In the genomic region with DNA sequence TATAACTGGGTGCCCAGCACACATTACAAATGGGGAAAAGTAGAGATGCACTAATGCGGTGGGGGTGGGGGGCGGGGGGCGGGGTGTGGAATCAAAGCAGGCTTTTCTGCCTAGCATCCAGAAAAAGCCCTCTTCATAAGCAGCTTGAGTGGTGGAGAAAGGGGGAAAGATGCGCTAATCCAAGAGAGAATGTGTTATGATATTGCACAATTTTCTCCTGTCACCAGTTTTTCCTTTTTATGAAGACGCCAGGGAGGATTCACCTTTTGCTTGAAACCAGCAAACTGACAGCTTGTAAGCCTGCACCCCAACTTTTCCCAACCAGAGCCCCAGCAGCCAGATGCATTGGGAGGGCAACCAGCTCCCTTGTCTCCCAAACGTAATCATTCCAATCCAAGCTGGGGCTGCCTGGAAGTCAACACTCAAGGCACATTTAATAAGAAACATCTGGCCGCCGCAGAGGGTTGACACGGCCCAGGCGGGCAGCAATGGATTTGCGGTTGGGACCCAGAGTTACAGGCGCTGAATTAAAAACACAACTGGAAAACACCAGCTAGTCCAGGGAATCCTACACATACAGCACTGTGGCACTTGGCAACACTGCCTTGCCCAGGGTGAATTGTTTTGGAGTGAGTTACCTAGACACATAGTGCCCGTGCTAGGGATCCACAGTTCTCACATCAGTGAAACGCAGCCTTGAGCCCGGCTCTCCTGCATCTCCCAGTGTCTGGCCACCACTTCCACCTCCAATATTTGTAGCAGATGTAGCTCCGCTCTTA, we compare ENCODE assay signal across 14 cellular contexts.
DNase-seq lines count a peak whose midpoint lies in the region; ATAC-seq and TF ChIP-seq lines count a peak whose summit lies in the region.
"Had no signal": no experiment of that assay in that cellular context is flagged by ENCODE, and none has a peak within 500 bp of the region (broad histone marks: within the 10 kb centered on the region; RNA-seq: fewer than 3 reads in every experiment).

No MANE protein-coding gene starts in this region.

- H3K9me3 ChIP-seq in SJSA1 (replicated peaks) = no peaks in the 10 kb centered on the region

- H3K9ac ChIP-seq in rectal smooth muscle tissue (ENCODE audit: low read length) = no peak overlapping the region

- no peak overlapping the region for H3K27ac Mint-ChIP-seq in Calu3 (ENCODE audit: unreplicated experiment)
- H3K27ac Mint-ChIP-seq: activated CD4-positive, alpha-beta memory T cell treated with anti-CD3 and anti-CD28 coated beads for 36 hours; activated naive CD8-positive, alpha-beta T cell treated with anti-CD3 and anti-CD28 coated beads, Interleukin-2, amount 10 ng/mL, durations not matched to agents 7 days and 5 days; memory B cell; stimulated activated naive CD8-positive, alpha-beta T cell treated with anti-CD3 and anti-CD28 coated beads, Interleukin-15, Interleukin-2, amounts not matched to agents 100 ng/mL and 50 ng/mL, for 24 hours had no signal

- DNase-seq in EH (ENCODE audit: low read depth) (peak; percentile 85), SJSA1 (ENCODE audit: low read depth in 1 of 2, low spot score in 2 of 2) (peak; percentile 71 to 78), fibroblast of villous mesenchyme (ENCODE audit: low read depth) (peak; percentile 93), Calu3 (no peak), medulla oblongata (ENCODE audit: extremely low spot score) (no peak), substantia nigra (lab: John Stamatoyannopoulos, UW) (no peak)
- DNase-seq: activated CD4-positive, alpha-beta memory T cell treated with anti-CD3 and anti-CD28 coated beads for 36 hours; activated naive CD8-positive, alpha-beta T cell treated with anti-CD3 and anti-CD28 coated beads, Interleukin-2, amount 10 ng/mL, durations not matched to agents 7 days and 5 days; NCI-H2081 treated with DMSO at 0.1 percent for 48 hours had no signal

- peak overlapping the region; percentile 58 for H3K4me3 ChIP-seq in SJSA1
- peak overlapping the region; percentile 81 for H3K4me3 ChIP-seq in fibroblast of villous mesenchyme (ENCODE audit: low read depth, low read length)
- H3K4me3 ChIP-seq in rectal smooth muscle tissue (ENCODE audit: low read length) = peak overlapping the region; percentile 25

- no peak for TF ChIP-seq CTCF in fibroblast of villous mesenchyme (IDR thresholded peaks at IDR 0.05; ENCODE audit: insufficient read depth, low read depth, low read length)
- TF ChIP-seq CTCF in Calu3 (IDR thresholded peaks at IDR 0.05; ENCODE audit: unreplicated experiment) = no peak

- peaks cover 15% of the 10 kb centered on the region for H3K4me1 Mint-ChIP-seq in Calu3 (ENCODE audit: low read depth, unreplicated experiment)

- H3K27ac ChIP-seq in SJSA1 (no peak overlapping the region), rectal smooth muscle tissue (ENCODE audit: low read depth, low read length) (no peak overlapping the region), substantia nigra (ENCODE audit: low read depth, low read length, poor library complexity, severe bottlenecking) (no peak overlapping the region)
- H3K27ac ChIP-seq: epithelial cell of prostate had no signal

- BruUV-seq in Calu3 (replicated peaks; lab: Mats Ljungman, UMichigan) = no TSS peak

- H3K4me3 Mint-ChIP-seq in Calu3 (ENCODE audit: low read depth, unreplicated experiment) = no peak overlapping the region
- H3K4me3 Mint-ChIP-seq: activated CD4-positive, alpha-beta memory T cell treated with anti-CD3 and anti-CD28 coated beads for 36 hours; activated naive CD8-positive, alpha-beta T cell treated with anti-CD3 and anti-CD28 coated beads, Interleukin-2, amount 10 ng/mL, durations not matched to agents 7 days and 5 days; memory B cell; stimulated activated naive CD8-positive, alpha-beta T cell treated with anti-CD3 and anti-CD28 coated beads, Interleukin-15, Interleukin-2, amounts not matched to agents 100 ng/mL and 50 ng/mL, for 24 hours had no signal

- CTCF ChIA-PET in Calu3 (lab: Charles Lee) = no interaction called here

- H3K4me1 ChIP-seq in SJSA1 (replicated peaks) (peaks cover 33% of the 10 kb centered on the region), rectal smooth muscle tissue (ENCODE audit: control insufficient read depth, insufficient read depth, low read length) (no peaks in the 10 kb centered on the region)

- H3K27me3 ChIP-seq in SJSA1 (replicated peaks) (no peaks in the 10 kb centered on the region), rectal smooth muscle tissue (ENCODE audit: control insufficient read depth, insufficient read depth, low read length) (no peaks in the 10 kb centered on the region)

- no peak for ATAC-seq in GM18505 (IDR thresholded peaks at IDR 0.05; ENCODE audit: unreplicated experiment)

- H3K27me3 Mint-ChIP-seq in Calu3 (ENCODE audit: unreplicated experiment) = peaks cover 21% of the 10 kb centered on the region

- TF ChIP-seq POLR2A in GM18505 (IDR thresholded peaks at IDR 0.05; ENCODE audit: borderline replicate concordance, extremely low read depth, insufficient read depth, insufficient read length) = no peak

- no peaks in the 10 kb centered on the region for H3K9me3 Mint-ChIP-seq in Calu3 (ENCODE audit: low read depth, unreplicated experiment)
- H3K9me3 Mint-ChIP-seq: activated CD4-positive, alpha-beta memory T cell treated with anti-CD3 and anti-CD28 coated beads for 36 hours; activated naive CD8-positive, alpha-beta T cell treated with anti-CD3 and anti-CD28 coated beads, Interleukin-2, amount 10 ng/mL, durations not matched to agents 7 days and 5 days; memory B cell; stimulated activated naive CD8-positive, alpha-beta T cell treated with anti-CD3 and anti-CD28 coated beads, Interleukin-15, Interleukin-2, amounts not matched to agents 100 ng/mL and 50 ng/mL, for 24 hours had no signal

- intact Hi-C loops in Calu3 (cut with micrococcal nuclease; ENCODE audit: unreplicated experiment) = no loop called here

- peaks cover 6% of the 10 kb centered on the region for H3K36me3 Mint-ChIP-seq in Calu3 (ENCODE audit: insufficient read depth, unreplicated experiment)
- H3K36me3 Mint-ChIP-seq: activated CD4-positive, alpha-beta memory T cell treated with anti-CD3 and anti-CD28 coated beads for 36 hours; activated naive CD8-positive, alpha-beta T cell treated with anti-CD3 and anti-CD28 coated beads, Interleukin-2, amount 10 ng/mL, durations not matched to agents 7 days and 5 days; memory B cell had no signal

- H3K36me3 ChIP-seq in SJSA1 (no peaks in the 10 kb centered on the region), rectal smooth muscle tissue (ENCODE audit: control insufficient read depth, insufficient read depth, low read length) (no peaks in the 10 kb centered on the region)

Comparison
In these comparisons a context has a peak if more than half of its experiments do, and no peak if none do; other contexts are left out.
1. DNase-seq: peak in EH (single experiment), SJSA1 (2 of 2) and fibroblast of villous mesenchyme (single experiment); none in Calu3 (single experiment), medulla oblongata (single experiment) and substantia nigra (0 of 49).
2. H3K4me3 ChIP-seq: peak in every context shown above with its lines; median percentile 81 in fibroblast of villous mesenchyme; 58 in SJSA1; 25 in rectal smooth muscle tissue.